ENCODE assay signal across 8 cellular contexts in genomic region chr22:42930810-42931420, GRCh38.
DNase-seq lines count a peak whose midpoint lies in the region; ATAC-seq, FAIRE-seq and TF ChIP-seq lines count a peak whose summit lies in the region.

No MANE protein-coding gene starts in this region.

- H3K9ac ChIP-seq in HepG2 (ENCODE audit: insufficient read depth, low read depth, low read length): no peak overlapping the region

- peaks cover 2 to 9% of the 10 kb centered on the region in 2 experiments; a peak in 3 of 5 replicates for H3K36me3 ChIP-seq in HepG2 (replicated peaks in 1 of 2; ENCODE audit: control insufficient read depth in 1 of 2, insufficient read depth in 2 of 2, low read length in 2 of 2)

- H3K9me3 ChIP-seq in AG04450 (ENCODE audit: control insufficient read depth, insufficient read depth, low read length) (no peaks in the 10 kb centered on the region), HepG2 (ENCODE audit: low read length) (no peaks in the 10 kb centered on the region)

- no peak for DNase-seq in AG04450 (ENCODE audit: low read depth, low spot score)
- DNase-seq in HepG2 (ENCODE audit: low spot score): peak; percentile 53
- DNase-seq in C1 segment of cervical spinal cord (lab: John Stamatoyannopoulos, UW): no peak
- no peak for DNase-seq in cerebellar cortex (ENCODE audit: low spot score)
- DNase-seq in GOT3 (lab: John Stamatoyannopoulos, UW): no peak

- intact Hi-C loops in HepG2 (cut with micrococcal nuclease; ENCODE audit: unreplicated experiment): no loop called here

- no peak overlapping the region for H2AFZ ChIP-seq in HepG2 (ENCODE audit: low read length)

- CTCF ChIA-PET in AG04450 (lab: Charles Lee) (no interaction called here), HepG2 (lab: Yijun Ruan, JAX; ENCODE audit: low intra/inter-chr PET ratio, low total read pairs) (no interaction called here)

- no TSS peak for BruUV-seq in HepG2 (replicated peaks; lab: Mats Ljungman, UMichigan)

- no peak for FAIRE-seq in HepG2 (lab: Jason Lieb, UNC)

- TF ChIP-seq RAD21 in HepG2 (CRISPR knock-in tag; IDR thresholded peaks at IDR 0.05): no peak

- TF ChIP-seq CTCF in AG04450 (IDR thresholded peaks at IDR 0.05; ENCODE audit: low read depth, low read length): no peak
- TF ChIP-seq CTCF in HepG2 (CRISPR knock-in tag; IDR thresholded peaks at IDR 0.05): peak; percentile 25; the same call in 1 of the 2 replicates

- no peak for TF ChIP-seq POLR2A in HepG2 (IDR thresholded peaks at IDR 0.05; ENCODE audit: insufficient read depth in 1 of 2, low read depth in 2 of 2, low read length in 2 of 2)

- ATAC-seq in GM21723 (IDR thresholded peaks at IDR 0.05; ENCODE audit: unreplicated experiment): peak; percentile 13
- ATAC-seq in HepG2: peak; percentile 25; the same call in 2 of the 3 replicates
- ATAC-seq in GM21447 (IDR thresholded peaks at IDR 0.05; ENCODE audit: unreplicated experiment): no peak

- H3K27ac ChIP-seq in AG04450 (ENCODE audit: low read depth, low read length): peak overlapping the region; percentile 31
- H3K27ac ChIP-seq in adipose tissue (ENCODE audit: low read depth, low read length): peak overlapping the region; percentile 61
- H3K27ac ChIP-seq in HepG2 (ENCODE audit: extremely low read length, insufficient read depth, low read length): no peak overlapping the region

- no peak overlapping the region for H3K4me2 ChIP-seq in HepG2 (ENCODE audit: low read depth, low read length)

- TF ChIP-seq EP300 in HepG2 (IDR thresholded peaks at IDR 0.05; ENCODE audit: low read depth in 2 of 2, low read length in 2 of 2): no peak
- TF ChIP-seq EP300 in HepG2 (CRISPR knock-in tag; IDR thresholded peaks at IDR 0.05; ENCODE audit: borderline replicate concordance): no peak

- 34 to 73% (median 71%) methylated on average over 9 of the region's 9 CpGs for WGBS in adipose tissue, 3 donors
- WGBS in HepG2 (ENCODE audit: low lambda C conversion rate): 84% methylated on average over 9 of the region's 9 CpGs

- H3K4me3 ChIP-seq in AG04450 (ENCODE audit: low read depth, low read length) (no peak overlapping the region), HepG2 (replicated peaks in 1 of 3; ENCODE audit: insufficient read depth in 1 of 3, low read depth in 2 of 3, low read length in 3 of 3) (no peak overlapping the region)

- no peaks in the 10 kb centered on the region for H3K27me3 ChIP-seq in AG04450 (ENCODE audit: control insufficient read depth, insufficient read depth, low read length)
- no peaks in the 10 kb centered on the region for H3K27me3 ChIP-seq in HepG2 (ENCODE audit: control insufficient read depth in 1 of 2, insufficient read depth in 2 of 2, low read length in 2 of 2)

- H4K20me1 ChIP-seq in HepG2 (ENCODE audit: insufficient read depth, low read length): peaks cover 38% of the 10 kb centered on the region

- in situ Hi-C loops in HepG2 (cut with HindIII; ENCODE audit: extremely low pct_ligation_motif_present, low pct_unique_long_range_greater_than_20kb): no loop called here

- peaks cover 92% of the 10 kb centered on the region for H3K79me2 ChIP-seq in HepG2 (ENCODE audit: insufficient read depth, low read length)

- POLR2A ChIA-PET in AG04450 (lab: Yijun Ruan, JAX) (interaction anchor here (0.6 kb wide), 1 partner anchor 75 kb away, joined by 3 read pairs; no protein-coding TSS in a partner anchor), HepG2 (lab: Yijun Ruan, JAX) (no interaction called here)

- peaks cover 90% of the 10 kb centered on the region for H3K4me1 ChIP-seq in HepG2 (ENCODE audit: insufficient read depth, low read length)

TF ChIP-seq in HepG2, 621 proteins besides CTCF, POLR2A, EP300 and RAD21 (continues in another document):
- TF ChIP-seq NFYB (CRISPR knock-in tag; IDR thresholded peaks at IDR 0.05) (no peak), CREB3 (CRISPR knock-in tag; IDR thresholded peaks at IDR 0.05) (no peak), HNF1A (IDR thresholded peaks at IDR 0.05; ENCODE audit: low read depth) (no peak), HNF1A (CRISPR knock-in tag; IDR thresholded peaks at IDR 0.05; ENCODE audit: borderline replicate concordance) (no peak), ZBTB34 (CRISPR knock-in tag; IDR thresholded peaks at IDR 0.05) (no peak), USF2 (IDR thresholded peaks at IDR 0.05; ENCODE audit: low read depth, low read length) (peak; percentile 27; the same call in 1 of the 2 replicates), USF2 (CRISPR knock-in tag; IDR thresholded peaks at IDR 0.05; ENCODE audit: borderline replicate concordance) (no peak), FOSL1 (CRISPR knock-in tag; IDR thresholded peaks at IDR 0.05; ENCODE audit: borderline replicate concordance) (no peak), NFATC3 (CRISPR knock-in tag; IDR thresholded peaks at IDR 0.05) (no peak), ZNF710 (CRISPR knock-in tag; IDR thresholded peaks at IDR 0.05; ENCODE audit: borderline replicate concordance) (no peak)
